In the genomic region with DNA sequence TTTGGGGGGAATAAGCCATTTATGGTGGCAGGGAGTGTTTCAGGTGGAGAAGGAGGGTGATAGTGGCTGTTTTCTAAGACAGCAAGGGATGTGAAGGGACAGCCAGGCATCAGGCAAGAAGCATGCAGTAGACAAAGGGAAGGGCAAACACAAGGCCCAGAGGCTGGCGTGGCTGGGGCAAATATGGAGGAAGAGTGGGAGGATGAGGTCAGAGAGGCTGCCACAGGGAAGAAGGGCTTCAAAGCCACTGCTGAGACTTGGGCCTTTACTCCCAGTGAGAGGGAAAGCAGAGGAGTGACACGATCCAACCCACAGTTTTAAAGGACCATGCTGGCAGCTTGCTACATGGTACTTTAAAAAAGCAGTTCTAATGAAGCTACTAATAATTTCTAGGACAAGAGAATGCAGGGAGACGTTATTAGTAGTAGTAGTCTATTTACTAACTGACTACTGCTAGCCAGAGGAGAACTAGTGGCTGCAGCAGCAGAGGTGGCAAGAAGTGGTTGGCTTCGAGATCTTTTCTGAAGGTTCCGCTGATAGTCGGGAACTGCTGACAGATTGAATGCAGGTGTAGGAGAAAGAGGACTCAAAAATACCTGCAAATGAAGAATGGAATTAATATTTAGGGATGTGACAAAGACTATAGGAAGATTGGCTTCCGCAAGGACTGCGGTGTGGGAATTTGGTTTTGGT, we compare ENCODE assay signal across 27 cellular contexts. TPM values are rescaled to one million over a fixed set of nuclear protein-coding genes. Genes with fewer than 3 reads are reported as not detected.
DNase-seq lines count a peak whose midpoint lies in the region; ATAC-seq and TF ChIP-seq lines count a peak whose summit lies in the region.
"Had no signal": no experiment of that assay in that cellular context is flagged by ENCODE, and none has a peak within 500 bp of the region (broad histone marks: within the 10 kb centered on the region; RNA-seq: fewer than 3 reads in every experiment).

No MANE protein-coding gene starts in this region.

- TF ChIP-seq CTCF in VCaP (conservative IDR thresholded peaks at IDR 0.05) (no peak), nephron (IDR thresholded peaks at IDR 0.05; ENCODE audit: unreplicated experiment in 3 of 3) (no peak), esophagus squamous epithelium (IDR thresholded peaks at IDR 0.05) (no peak), spleen (IDR thresholded peaks at IDR 0.05 in 8 of 11, conservative IDR thresholded peaks at IDR 0.05 in 3 of 11) (no peak)

- no peaks in the 10 kb centered on the region for H3K36me3 ChIP-seq in esophagus squamous epithelium
- no peaks in the 10 kb centered on the region for H3K36me3 ChIP-seq in spleen
- H3K36me3 ChIP-seq: right lobe of liver, upper lobe of left lung had no signal

- H3K4me1 ChIP-seq in esophagus squamous epithelium (peaks cover 15 to 76% (median 25%) of the 10 kb centered on the region in 3 donors), spleen (peaks cover 17 to 100% (median 79%) of the 10 kb centered on the region in 6 donors)

- ATAC-seq in stimulated activated naive CD8-positive, alpha-beta T cell treated with anti-CD3 and anti-CD28 coated beads, Interleukin-15, Interleukin-2, amounts not matched to agents 100 U/mL and 50 U/mL, for 24 hours = peak; percentile 57
- ATAC-seq in stimulated activated naive CD8-positive, alpha-beta T cell treated with anti-CD3 and anti-CD28 coated beads, Interleukin-15, amount 100 ng/mL, for 72 hours = no peak
- no peak for ATAC-seq in GM21515 (IDR thresholded peaks at IDR 0.05; ENCODE audit: unreplicated experiment)
- ATAC-seq: activated T-cell treated with anti-CD3 and anti-CD28 coated beads, Interleukin-2, amount 50 U/mL, for 4 hours; right lobe of liver had no signal

- H3K36me3 Mint-ChIP-seq in nephron (ENCODE audit: low read depth) = peaks cover 4% of the 10 kb centered on the region

- no peak overlapping the region for H3K27ac Mint-ChIP-seq in stimulated activated naive CD8-positive, alpha-beta T cell treated with anti-CD3 and anti-CD28 coated beads, Interleukin-15, amount 100 ng/mL, for 72 hours
- H3K27ac Mint-ChIP-seq in nephron = peak overlapping the region in 2 of 3 experiments; percentile 43 to 60
- H3K27ac Mint-ChIP-seq: activated B cell treated with CpG ODN at 0.5 μM for 24 hours; activated CD4-positive, alpha-beta T cell treated with anti-CD3 and anti-CD28 coated beads, Interleukin-2, amount 10 ng/mL, durations not matched to agents 7 days and 5 days; memory B cell had no signal

- no peak for TF ChIP-seq POLR2A in esophagus squamous epithelium (IDR thresholded peaks at IDR 0.05)
- TF ChIP-seq POLR2A in spleen (IDR thresholded peaks at IDR 0.05) = no peak

- H3K9me3 ChIP-seq in esophagus squamous epithelium (no peaks in the 10 kb centered on the region), spleen (no peaks in the 10 kb centered on the region)
- H3K9me3 ChIP-seq: right lobe of liver, upper lobe of left lung had no signal

- peaks cover 62% of the 10 kb centered on the region for H3K4me1 Mint-ChIP-seq in stimulated activated naive CD8-positive, alpha-beta T cell treated with anti-CD3 and anti-CD28 coated beads, Interleukin-15, amount 100 ng/mL, for 72 hours
- H3K4me1 Mint-ChIP-seq in nephron = peaks cover 28% of the 10 kb centered on the region

- peak overlapping the region; percentile 46 for H3K27ac ChIP-seq in VCaP
- H3K27ac ChIP-seq in esophagus squamous epithelium = no peak overlapping the region
- no peak overlapping the region for H3K27ac ChIP-seq in spleen
- H3K27ac ChIP-seq: C4-2B, KMS-11, right lobe of liver had no signal

- H3K4me3 Mint-ChIP-seq in stimulated activated naive CD8-positive, alpha-beta T cell treated with anti-CD3 and anti-CD28 coated beads, Interleukin-15, amount 100 ng/mL, for 72 hours = no peak overlapping the region
- no peak overlapping the region for H3K4me3 Mint-ChIP-seq in nephron
- H3K4me3 Mint-ChIP-seq: activated B cell treated with CpG ODN at 0.5 μM for 24 hours; activated CD4-positive, alpha-beta T cell treated with anti-CD3 and anti-CD28 coated beads, Interleukin-2, amount 10 ng/mL, durations not matched to agents 7 days and 5 days; activated T-cell treated with anti-CD3 and anti-CD28 coated beads, Interleukin-2, amount 50 U/mL, for 4 hours; memory B cell had no signal

- DNase-seq in stimulated activated naive CD8-positive, alpha-beta T cell treated with anti-CD3 and anti-CD28 coated beads, Interleukin-15, Interleukin-2, amounts not matched to agents 100 U/mL and 50 U/mL, for 24 hours = no peak
- no peak for DNase-seq in stimulated activated naive CD8-positive, alpha-beta T cell treated with anti-CD3 and anti-CD28 coated beads, Interleukin-15, amount 100 ng/mL, for 72 hours
- DNase-seq in ureter (ENCODE audit: low spot score) (peak; percentile 22), esophagus squamous epithelium (lab: John Stamatoyannopoulos, UW) (no peak), spleen (no peak)
- DNase-seq: activated B cell treated with CpG ODN at 0.5 μM for 24 hours; activated CD4-positive, alpha-beta T cell treated with anti-CD3 and anti-CD28 coated beads, Interleukin-2, amount 10 ng/mL, durations not matched to agents 7 days and 5 days; activated naive CD4-positive, alpha-beta T cell treated with Interleukin-2 at 50 U/mL for 16 hours; activated T-cell treated with anti-CD3 and anti-CD28 coated beads, Interleukin-2, amount 50 U/mL, for 4 hours; Calu3; MM.1S; NCI-H1105 treated with DMSO at 0.1 percent for 48 hours; NCI-H187 treated with DMSO at 0.1 percent for 48 hours; NCI-H2171; NCI-H82; stimulated activated CD4-positive, alpha-beta T cell treated with anti-CD3 and anti-CD28 coated beads, Interleukin-12 subunit alpha, Interleukin-12 subunit beta, amount 100 ng/mL, for 4 hours; stimulated activated CD4-positive, alpha-beta T cell treated with anti-CD3 and anti-CD28 coated beads, Interleukin-2, amount 100 ng/mL, for 48 hours; substantia nigra; SW 1271; upper lobe of left lung had no signal

- no peaks in the 10 kb centered on the region for H3K27me3 Mint-ChIP-seq in stimulated activated naive CD8-positive, alpha-beta T cell treated with anti-CD3 and anti-CD28 coated beads, Interleukin-15, amount 100 ng/mL, for 72 hours
- H3K27me3 Mint-ChIP-seq in nephron (ENCODE audit: low read depth) = no peaks in the 10 kb centered on the region
- H3K27me3 Mint-ChIP-seq: activated B cell treated with CpG ODN at 0.5 μM for 24 hours; activated CD4-positive, alpha-beta T cell treated with anti-CD3 and anti-CD28 coated beads, Interleukin-2, amount 10 ng/mL, durations not matched to agents 7 days and 5 days; memory B cell had no signal

- H3K4me3 ChIP-seq in esophagus squamous epithelium (no peak overlapping the region), spleen (no peak overlapping the region)
- H3K4me3 ChIP-seq: right lobe of liver, upper lobe of left lung had no signal

- H3K27me3 ChIP-seq in esophagus squamous epithelium (no peaks in the 10 kb centered on the region), spleen (replicated peaks in 1 of 7) (no peaks in the 10 kb centered on the region)
- H3K27me3 ChIP-seq: right lobe of liver, upper lobe of left lung had no signal

- intact Hi-C loops in esophagus squamous epithelium (cut with DNase I) = no loop called here
- intact Hi-C loops in spleen (cut with DNase I; ENCODE audit: low total_unique reads) = no loop called here

- WGBS in esophagus squamous epithelium, 2 donors = 86 to 88% methylated on average over 8 of the region's 8 CpGs
- WGBS in spleen, 5 donors = 91 to 93% (median 91%) methylated on average over 8 of the region's 8 CpGs

- no peaks in the 10 kb centered on the region for H3K9me3 Mint-ChIP-seq in stimulated activated naive CD8-positive, alpha-beta T cell treated with anti-CD3 and anti-CD28 coated beads, Interleukin-15, amount 100 ng/mL, for 72 hours
- no peaks in the 10 kb centered on the region for H3K9me3 Mint-ChIP-seq in nephron
- H3K9me3 Mint-ChIP-seq: activated B cell treated with CpG ODN at 0.5 μM for 24 hours; activated CD4-positive, alpha-beta T cell treated with anti-CD3 and anti-CD28 coated beads, Interleukin-2, amount 10 ng/mL, durations not matched to agents 7 days and 5 days; activated T-cell treated with anti-CD3 and anti-CD28 coated beads, Interleukin-2, amount 50 U/mL, for 4 hours; memory B cell had no signal

RNA-seq across cellular contexts. Expression of gene KMT5B, which starts 13.7 kb away (rescaled TPM):
- 67.6 TPM for total RNA-seq in ureter
- total RNA-seq in esophagus squamous epithelium = 10 to 100 TPM; 18.4 to 37.6 (median 21.9) TPM
- total RNA-seq in spleen = 10 to 100 TPM; 39.6 to 52.8 (median 42.3) TPM
- 10 to 100 TPM; 12.3 to 16.7 (median 15.7) TPM for polyA plus RNA-seq in spleen

Comparison
In these comparisons a context has a peak if more than half of its experiments do, and no peak if none do; other contexts are left out.
1. H3K27ac Mint-ChIP-seq: peak in nephron (2 of 3); none in stimulated activated naive CD8-positive, alpha-beta T cell treated with anti-CD3 and anti-CD28 coated beads, Interleukin-15, amount 100 ng/mL, for 72 hours (0 of 2).